Comparison of ENCODE assay signal across 7 cellular contexts in genomic region chr22:24951942-24952836, GRCh38.
DNase-seq lines count a peak whose midpoint lies in the region; ATAC-seq and TF ChIP-seq lines count a peak whose summit lies in the region.

TSS of gene KIAA1671 (plus strand) at chr22:24952716. CDS start at chr22:25028000, 75,284 bp downstream.

- peak within 1 kb of the TSS; percentile 47; the same call in 1 of the 2 replicates for H2AFZ ChIP-seq in OCI-LY3 (ENCODE audit: low read depth, low read length)

- H3K9me3 ChIP-seq in OCI-LY3 (ENCODE audit: insufficient read depth, low read length): no peaks in the 10 kb centered on the region

- peaks cover 10% of the 10 kb centered on the region for H3K27me3 ChIP-seq in OCI-LY3 (ENCODE audit: low read depth, low read length)

- H3K79me2 ChIP-seq in OCI-LY3 (ENCODE audit: low read length): no peaks in the 10 kb centered on the region

- H3K36me3 ChIP-seq in OCI-LY3 (replicated peaks; ENCODE audit: low read depth, low read length): no peaks in the 10 kb centered on the region

- H3K4me2 ChIP-seq in OCI-LY3 (ENCODE audit: low read length): peak within 1 kb of the TSS; percentile 46

- peak within 1 kb of the TSS; percentile 49; the same call in 1 of the 2 replicates for H3K9ac ChIP-seq in OCI-LY3 (ENCODE audit: low read length)

- no peaks in the 10 kb centered on the region for H3K4me1 ChIP-seq in OCI-LY3 (ENCODE audit: low read length)

- DNase-seq in activated T-cell treated with anti-CD3 and anti-CD28 coated beads for 24 hours (ENCODE audit: low read depth): peak; percentile 83
- peak; percentile 79 for DNase-seq in epidermal melanocyte (ENCODE audit: insufficient read length, low spot score)
- DNase-seq in middle frontal gyrus (ENCODE audit: extremely low spot score, low spot score): peak; percentile 74
- DNase-seq in stimulated activated CD8-positive, alpha-beta memory T cell treated with anti-CD3 and anti-CD28 coated beads, Interleukin-15, amount 100 ng/mL, for 48 hours (ENCODE audit: low read depth in 2 of 2): peak; percentile 72 to 78

- no peaks in the 10 kb centered on the region for H4K20me1 ChIP-seq in OCI-LY3 (ENCODE audit: insufficient read depth, low read length)

- peak; percentile 90 for ATAC-seq in GM18498 (IDR thresholded peaks at IDR 0.05; ENCODE audit: unreplicated experiment)
- ATAC-seq in HG03565 (IDR thresholded peaks at IDR 0.05; ENCODE audit: unreplicated experiment): peak; percentile 53

- H3K4me3 ChIP-seq in OCI-LY3 (ENCODE audit: low read length): peak within 1 kb of the TSS; percentile 75

- no peak within 1 kb of the TSS for H3K27ac ChIP-seq in OCI-LY3 (ENCODE audit: low read length)

- peak; percentile 73 for TF ChIP-seq CTCF in OCI-LY3 (IDR thresholded peaks at IDR 0.05; ENCODE audit: low read depth, low read length)
